In genomic region chr4:137378393-137379290, GRCh38 we compare ENCODE assay signal across 23 cellular contexts.
DNase-seq lines count a peak whose midpoint lies in the region; ATAC-seq, FAIRE-seq and TF ChIP-seq lines count a peak whose summit lies in the region.
"Had no signal": no experiment of that assay in that cellular context is flagged by ENCODE, and none has a peak within 500 bp of the region (broad histone marks: within the 10 kb centered on the region; RNA-seq: fewer than 3 reads in every experiment).

No MANE protein-coding gene starts in this region.

- DNase-seq in NCI-H1694 treated with DMSO at 0.1 percent for 48 hours (lab: John Stamatoyannopoulos, UW) (peak; percentile 14), NCI-H1694 (lab: John Stamatoyannopoulos, UW) (no peak), NCI-H446 treated with DMSO at 0.1 percent for 48 hours (lab: John Stamatoyannopoulos, UW) (peak; percentile 81), bronchial epithelial cell (ENCODE audit: low read depth) (peak; percentile 44), mesenchymal stem cell (no peak), gastrocnemius medialis (no peak), NOMO-1 treated with DMSO at 0.1 percent for 48 hours (lab: John Stamatoyannopoulos, UW; ENCODE audit: unreplicated experiment) (no peak)
- DNase-seq: 8988T; Calu3; CD8-positive, alpha-beta T cell; DMS79; NCI-H1092 treated with DMSO at 0.1 percent for 48 hours; NCI-H146; NCI-H2081 treated with DMSO at 0.1 percent for 48 hours; NCI-H510A; NCI-H748 treated with DMSO at 0.1 percent for 48 hours; PC-3; RPMI8226 had no signal

- H3K36me3 ChIP-seq in bronchial epithelial cell (ENCODE audit: control insufficient read depth, insufficient read depth, low read length) (no peaks in the 10 kb centered on the region), mesenchymal stem cell (ENCODE audit: control insufficient read depth in 1 of 2, insufficient read depth in 2 of 2, low read depth in 1 of 2, low read length in 2 of 2) (no peaks in the 10 kb centered on the region), gastrocnemius medialis (no peaks in the 10 kb centered on the region)
- H3K36me3 ChIP-seq: BLaER1 treated with 17β-estradiol and CSF1 and Interleukin-3, amounts not matched to agents 10 nM and 100 nM had no signal

- in situ Hi-C loops in gastrocnemius medialis (cut with MboI; ENCODE audit: low sequenced_read_pairs in 4 of 4): no loop called here

- H3K4me3 ChIP-seq in bronchial epithelial cell (ENCODE audit: low read depth, low read length) (no peak overlapping the region), mesenchymal stem cell (ENCODE audit: insufficient read depth in 1 of 2, low read depth in 1 of 2, low read length in 2 of 2) (no peak overlapping the region), gastrocnemius medialis (no peak overlapping the region)
- H3K4me3 ChIP-seq: BLaER1 treated with 17β-estradiol and CSF1 and Interleukin-3, amounts not matched to agents 10 nM and 100 nM; GM23338 had no signal

- no peak for TF ChIP-seq CTCF in bronchial epithelial cell (IDR thresholded peaks at IDR 0.05; ENCODE audit: insufficient read depth, low read length, severe bottlenecking)
- TF ChIP-seq CTCF in gastrocnemius medialis (IDR thresholded peaks at IDR 0.05 in 4 of 5, conservative IDR thresholded peaks at IDR 0.05 in 1 of 5): no peak

- WGBS in mesenchymal stem cell: 64% methylated on average over 4 of the region's 4 CpGs

- H3K4me2 ChIP-seq in mesenchymal stem cell (ENCODE audit: low read length, poor library complexity, severe bottlenecking): no peak overlapping the region
- H3K4me2 ChIP-seq: BLaER1 treated with 17β-estradiol and CSF1 and Interleukin-3, amounts not matched to agents 10 nM and 100 nM; GM23338 had no signal

- H3K79me1 ChIP-seq in mesenchymal stem cell (replicated peaks; ENCODE audit: low read length, poor library complexity, severe bottlenecking): no peaks in the 10 kb centered on the region

- no peak overlapping the region for H2BK5ac ChIP-seq in mesenchymal stem cell (ENCODE audit: low read depth, low read length, poor library complexity, severe bottlenecking)

- H3K23ac ChIP-seq in mesenchymal stem cell (ENCODE audit: low read length in 2 of 2): no peak overlapping the region

- no peak overlapping the region for H2BK12ac ChIP-seq in mesenchymal stem cell (ENCODE audit: low read length in 2 of 2)

- no peak for FAIRE-seq in bronchial epithelial cell (lab: Jason Lieb, UNC)
- FAIRE-seq: GM19239 had no signal

- no peak overlapping the region for H2BK120ac ChIP-seq in mesenchymal stem cell (ENCODE audit: low read depth, low read length)

- no peak overlapping the region for H2BK15ac ChIP-seq in mesenchymal stem cell (ENCODE audit: low read depth, poor library complexity, severe bottlenecking)

- no peak overlapping the region for H4K8ac ChIP-seq in mesenchymal stem cell (ENCODE audit: low read length)

- no peak for ATAC-seq in GM18517 (IDR thresholded peaks at IDR 0.05; ENCODE audit: unreplicated experiment)
- no peak for ATAC-seq in gastrocnemius medialis
- ATAC-seq: CD8-positive, alpha-beta T cell; GM23338; HCT116; PC-3 had no signal

- no peaks in the 10 kb centered on the region for H3K4me1 ChIP-seq in mesenchymal stem cell (ENCODE audit: control insufficient read depth, insufficient read depth, low read depth, low read length)
- no peaks in the 10 kb centered on the region for H3K4me1 ChIP-seq in gastrocnemius medialis

- no peak overlapping the region for H4K91ac ChIP-seq in mesenchymal stem cell (ENCODE audit: low read length)

- H3K27ac ChIP-seq in mesenchymal stem cell (ENCODE audit: low read length, poor library complexity, severe bottlenecking) (no peak overlapping the region), gastrocnemius medialis (no peak overlapping the region)
- H3K27ac ChIP-seq: BLaER1 treated with 17β-estradiol and CSF1 and Interleukin-3, amounts not matched to agents 10 nM and 100 nM had no signal

- H3K27me3 ChIP-seq in bronchial epithelial cell (ENCODE audit: control insufficient read depth, insufficient read depth, low read length) (no peaks in the 10 kb centered on the region), mesenchymal stem cell (ENCODE audit: control insufficient read depth in 1 of 2, insufficient read depth in 1 of 2, low read length in 2 of 2) (no peaks in the 10 kb centered on the region), gastrocnemius medialis (no peaks in the 10 kb centered on the region)
- H3K27me3 ChIP-seq: BLaER1 treated with 17β-estradiol and CSF1 and Interleukin-3, amounts not matched to agents 10 nM and 100 nM had no signal

- no peak for TF ChIP-seq POLR2A in gastrocnemius medialis (IDR thresholded peaks at IDR 0.05)

- no peak overlapping the region for H2AK5ac ChIP-seq in mesenchymal stem cell (ENCODE audit: low read length, severe bottlenecking)

- no peak overlapping the region for H3K14ac ChIP-seq in mesenchymal stem cell (ENCODE audit: low read length in 2 of 2)

- H3K9ac ChIP-seq in mesenchymal stem cell (ENCODE audit: low read length): peak overlapping the region; percentile 10
- H3K9ac ChIP-seq: BLaER1 treated with 17β-estradiol and CSF1 and Interleukin-3, amounts not matched to agents 10 nM and 100 nM had no signal

- intact Hi-C loops in gastrocnemius medialis (cut with DNase I; ENCODE audit: low total_unique reads): no loop called here

- H2AFZ ChIP-seq in mesenchymal stem cell (ENCODE audit: low read depth, low read length): no peak overlapping the region
- H2AFZ ChIP-seq: GM23338 had no signal

- no peak overlapping the region for H3K18ac ChIP-seq in mesenchymal stem cell (ENCODE audit: low read depth in 1 of 2, low read length in 2 of 2)

- H3K9me3 ChIP-seq in mesenchymal stem cell (ENCODE audit: control insufficient read depth, low read length) (no peaks in the 10 kb centered on the region), gastrocnemius medialis (no peaks in the 10 kb centered on the region)

- no peak overlapping the region for H3K4ac ChIP-seq in mesenchymal stem cell (ENCODE audit: low read depth in 1 of 2, low read length in 2 of 2)

Comparison
In these comparisons a context has a peak if more than half of its experiments do, and no peak if none do; other contexts are left out.
1. DNase-seq: peak in NCI-H1694 treated with DMSO at 0.1 percent for 48 hours (single experiment), NCI-H446 treated with DMSO at 0.1 percent for 48 hours (single experiment) and bronchial epithelial cell (single experiment); none in NCI-H1694 (single experiment), mesenchymal stem cell (single experiment), gastrocnemius medialis (0 of 2) and NOMO-1 treated with DMSO at 0.1 percent for 48 hours (single experiment).